1 cellular context compared by ENCODE assay signal in the genomic region with DNA sequence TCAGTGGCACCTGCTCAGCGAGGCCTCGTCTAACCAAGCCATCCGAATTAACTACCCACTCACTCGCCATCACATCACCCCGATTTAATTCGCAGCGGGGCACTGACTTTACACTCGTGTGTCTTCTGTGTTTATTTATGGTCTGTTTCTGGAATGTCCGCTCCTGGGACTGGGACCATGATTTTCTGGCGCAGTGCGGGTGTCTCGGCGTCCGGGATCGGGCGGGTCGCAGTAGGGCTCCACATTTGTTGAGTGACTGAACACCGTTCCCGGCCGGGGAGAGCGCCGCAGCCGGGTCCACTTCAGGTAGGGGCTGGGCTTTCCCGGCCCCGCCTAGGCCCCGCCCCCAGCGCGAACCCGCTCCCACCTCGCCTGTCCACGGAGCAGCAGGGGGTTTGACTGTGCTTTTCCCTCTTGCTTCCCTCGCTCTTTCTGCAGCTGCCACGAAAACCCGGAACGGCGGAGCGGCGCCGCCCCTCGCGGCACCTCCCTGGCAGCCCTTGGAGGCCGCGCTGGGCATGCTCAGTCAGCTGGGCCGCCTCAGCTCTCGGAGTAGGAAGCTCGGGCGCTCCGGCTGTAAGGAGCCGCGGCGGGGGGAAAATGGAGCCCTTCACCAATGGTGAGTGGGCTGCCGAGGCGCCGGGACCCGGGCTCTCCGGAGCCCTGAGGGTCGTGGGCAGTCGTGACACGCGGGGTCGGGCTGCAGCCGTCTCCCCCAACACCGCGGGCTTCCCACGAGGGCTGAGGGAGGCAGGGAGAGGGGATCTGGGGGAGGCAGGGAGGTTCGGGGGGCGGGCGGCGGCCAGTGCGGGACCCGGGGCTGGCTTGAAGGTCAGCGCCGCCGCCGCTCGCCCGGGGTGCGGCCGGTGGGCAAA.
TF ChIP-seq lines count a peak whose summit lies in the region.

A gene (plus strand): TSS at position 525 of the 875 bp plus-strand sequence. CDS start 76 bp downstream, at position 601.

TF ChIP-seq in HepG2, 621 proteins besides CTCF, POLR2A, EP300 and RAD21 (continued from another document):
- TF ChIP-seq, protein P1, sequence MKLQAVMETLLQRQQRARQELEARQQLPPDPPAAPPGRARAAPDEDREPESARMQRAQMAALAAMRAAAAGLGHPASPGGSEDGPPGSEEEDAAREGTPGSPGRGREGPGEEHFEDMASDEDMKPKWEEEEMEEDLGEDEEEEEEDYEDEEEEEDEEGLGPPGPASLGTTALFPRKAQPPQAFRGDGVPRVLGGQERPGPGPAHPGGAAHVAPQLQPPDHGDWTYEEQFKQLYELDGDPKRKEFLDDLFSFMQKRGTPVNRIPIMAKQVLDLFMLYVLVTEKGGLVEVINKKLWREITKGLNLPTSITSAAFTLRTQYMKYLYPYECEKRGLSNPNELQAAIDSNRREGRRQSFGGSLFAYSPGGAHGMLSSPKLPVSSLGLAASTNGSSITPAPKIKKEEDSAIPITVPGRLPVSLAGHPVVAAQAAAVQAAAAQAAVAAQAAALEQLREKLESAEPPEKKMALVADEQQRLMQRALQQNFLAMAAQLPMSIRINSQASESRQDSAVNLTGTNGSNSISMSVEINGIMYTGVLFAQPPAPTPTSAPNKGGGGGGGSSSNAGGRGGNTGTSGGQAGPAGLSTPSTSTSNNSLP (IDR thresholded peaks at IDR 0.05; ENCODE audit: low read depth, low read length), result 0 out of 2 replicates have a peak, but pooled peaks have one; percentile 6
- TF ChIP-seq RBM39 (IDR thresholded peaks at IDR 0.05; ENCODE audit: low read depth, low read length, poor library complexity, severe bottlenecking) (no peak), RELA (CRISPR knock-in tag; IDR thresholded peaks at IDR 0.05) (0 out of 2 replicates have a peak, but pooled peaks have one; percentile 49), TAF1 (CRISPR knock-in tag; IDR thresholded peaks at IDR 0.05) (peak; percentile 66), NBN (conservative IDR thresholded peaks at IDR 0.05) (no peak), ZNF672 (CRISPR knock-in tag; IDR thresholded peaks at IDR 0.05) (peak; percentile 88; the same call in 1 of the 2 replicates), POLR2AphosphoS2 (IDR thresholded peaks at IDR 0.05; ENCODE audit: low read depth, low read length) (no peak), XBP1 (CRISPR knock-in tag; IDR thresholded peaks at IDR 0.05) (no peak), NR2C2 (CRISPR knock-in tag; IDR thresholded peaks at IDR 0.05; ENCODE audit: borderline replicate concordance) (0 out of 2 replicates have a peak, but pooled peaks have one; percentile 24), ZNF713 (CRISPR knock-in tag; IDR thresholded peaks at IDR 0.05) (no peak), AGO1 (IDR thresholded peaks at IDR 0.05; ENCODE audit: low read depth, low read length, poor library complexity, severe bottlenecking) (no peak), HMGA1 (CRISPR knock-in tag; conservative IDR thresholded peaks at IDR 0.05) (no peak), MIER2 (CRISPR knock-in tag; IDR thresholded peaks at IDR 0.05) (no peak; the same call in 1 of the 2 replicates), SAP130 (CRISPR knock-in tag; IDR thresholded peaks at IDR 0.05; ENCODE audit: low read depth) (peak; percentile 84; the same call in 1 of the 2 replicates), SALL2 (CRISPR knock-in tag; IDR thresholded peaks at IDR 0.05) (peak; percentile 44), RBAK (CRISPR knock-in tag; IDR thresholded peaks at IDR 0.05) (no peak), ZNF550 (CRISPR knock-in tag; IDR thresholded peaks at IDR 0.05; ENCODE audit: borderline replicate concordance) (no peak)
- TF ChIP-seq, protein P2, sequence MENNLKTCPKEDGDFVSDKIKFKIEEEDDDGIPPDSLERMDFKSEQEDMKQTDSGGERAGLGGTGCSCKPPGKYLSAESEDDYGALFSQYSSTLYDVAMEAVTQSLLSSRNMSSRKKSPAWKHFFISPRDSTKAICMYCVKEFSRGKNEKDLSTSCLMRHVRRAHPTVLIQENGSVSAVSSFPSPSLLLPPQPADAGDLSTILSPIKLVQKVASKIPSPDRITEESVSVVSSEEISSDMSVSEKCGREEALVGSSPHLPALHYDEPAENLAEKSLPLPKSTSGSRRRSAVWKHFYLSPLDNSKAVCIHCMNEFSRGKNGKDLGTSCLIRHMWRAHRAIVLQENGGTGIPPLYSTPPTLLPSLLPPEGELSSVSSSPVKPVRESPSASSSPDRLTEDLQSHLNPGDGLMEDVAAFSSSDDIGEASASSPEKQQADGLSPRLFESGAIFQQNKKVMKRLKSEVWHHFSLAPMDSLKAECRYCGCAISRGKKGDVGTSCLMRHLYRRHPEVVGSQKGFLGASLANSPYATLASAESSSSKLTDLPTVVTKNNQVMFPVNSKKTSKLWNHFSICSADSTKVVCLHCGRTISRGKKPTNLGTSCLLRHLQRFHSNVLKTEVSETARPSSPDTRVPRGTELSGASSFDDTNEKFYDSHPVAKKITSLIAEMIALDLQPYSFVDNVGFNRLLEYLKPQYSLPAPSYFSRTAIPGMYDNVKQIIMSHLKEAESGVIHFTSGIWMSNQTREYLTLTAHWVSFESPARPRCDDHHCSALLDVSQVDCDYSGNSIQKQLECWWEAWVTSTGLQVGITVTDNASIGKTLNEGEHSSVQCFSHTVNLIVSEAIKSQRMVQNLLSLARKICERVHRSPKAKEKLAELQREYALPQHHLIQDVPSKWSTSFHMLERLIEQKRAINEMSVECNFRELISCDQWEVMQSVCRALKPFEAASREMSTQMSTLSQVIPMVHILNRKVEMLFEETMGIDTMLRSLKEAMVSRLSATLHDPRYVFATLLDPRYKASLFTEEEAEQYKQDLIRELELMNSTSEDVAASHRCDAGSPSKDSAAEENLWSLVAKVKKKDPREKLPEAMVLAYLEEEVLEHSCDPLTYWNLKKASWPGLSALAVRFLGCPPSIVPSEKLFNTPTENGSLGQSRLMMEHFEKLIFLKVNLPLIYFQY (CRISPR knock-in tag; IDR thresholded peaks at IDR 0.05; ENCODE audit: borderline replicate concordance), result peak; percentile 72; the same call in 1 of the 2 replicates
- TF ChIP-seq, protein P3, sequence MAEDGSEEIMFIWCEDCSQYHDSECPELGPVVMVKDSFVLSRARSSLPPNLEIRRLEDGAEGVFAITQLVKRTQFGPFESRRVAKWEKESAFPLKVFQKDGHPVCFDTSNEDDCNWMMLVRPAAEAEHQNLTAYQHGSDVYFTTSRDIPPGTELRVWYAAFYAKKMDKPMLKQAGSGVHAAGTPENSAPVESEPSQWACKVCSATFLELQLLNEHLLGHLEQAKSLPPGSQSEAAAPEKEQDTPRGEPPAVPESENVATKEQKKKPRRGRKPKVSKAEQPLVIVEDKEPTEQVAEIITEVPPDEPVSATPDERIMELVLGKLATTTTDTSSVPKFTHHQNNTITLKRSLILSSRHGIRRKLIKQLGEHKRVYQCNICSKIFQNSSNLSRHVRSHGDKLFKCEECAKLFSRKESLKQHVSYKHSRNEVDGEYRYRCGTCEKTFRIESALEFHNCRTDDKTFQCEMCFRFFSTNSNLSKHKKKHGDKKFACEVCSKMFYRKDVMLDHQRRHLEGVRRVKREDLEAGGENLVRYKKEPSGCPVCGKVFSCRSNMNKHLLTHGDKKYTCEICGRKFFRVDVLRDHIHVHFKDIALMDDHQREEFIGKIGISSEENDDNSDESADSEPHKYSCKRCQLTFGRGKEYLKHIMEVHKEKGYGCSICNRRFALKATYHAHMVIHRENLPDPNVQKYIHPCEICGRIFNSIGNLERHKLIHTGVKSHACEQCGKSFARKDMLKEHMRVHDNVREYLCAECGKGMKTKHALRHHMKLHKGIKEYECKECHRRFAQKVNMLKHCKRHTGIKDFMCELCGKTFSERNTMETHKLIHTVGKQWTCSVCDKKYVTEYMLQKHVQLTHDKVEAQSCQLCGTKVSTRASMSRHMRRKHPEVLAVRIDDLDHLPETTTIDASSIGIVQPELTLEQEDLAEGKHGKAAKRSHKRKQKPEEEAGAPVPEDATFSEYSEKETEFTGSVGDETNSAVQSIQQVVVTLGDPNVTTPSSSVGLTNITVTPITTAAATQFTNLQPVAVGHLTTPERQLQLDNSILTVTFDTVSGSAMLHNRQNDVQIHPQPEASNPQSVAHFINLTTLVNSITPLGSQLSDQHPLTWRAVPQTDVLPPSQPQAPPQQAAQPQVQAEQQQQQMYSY (CRISPR knock-in tag; IDR thresholded peaks at IDR 0.05), result peak; percentile 99
- TF ChIP-seq, protein P4, sequence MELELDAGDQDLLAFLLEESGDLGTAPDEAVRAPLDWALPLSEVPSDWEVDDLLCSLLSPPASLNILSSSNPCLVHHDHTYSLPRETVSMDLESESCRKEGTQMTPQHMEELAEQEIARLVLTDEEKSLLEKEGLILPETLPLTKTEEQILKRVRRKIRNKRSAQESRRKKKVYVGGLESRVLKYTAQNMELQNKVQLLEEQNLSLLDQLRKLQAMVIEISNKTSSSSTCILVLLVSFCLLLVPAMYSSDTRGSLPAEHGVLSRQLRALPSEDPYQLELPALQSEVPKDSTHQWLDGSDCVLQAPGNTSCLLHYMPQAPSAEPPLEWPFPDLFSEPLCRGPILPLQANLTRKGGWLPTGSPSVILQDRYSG (CRISPR knock-in tag; IDR thresholded peaks at IDR 0.05), result 0 out of 2 replicates have a peak, but pooled peaks have one; percentile 35
- TF ChIP-seq, protein P5, sequence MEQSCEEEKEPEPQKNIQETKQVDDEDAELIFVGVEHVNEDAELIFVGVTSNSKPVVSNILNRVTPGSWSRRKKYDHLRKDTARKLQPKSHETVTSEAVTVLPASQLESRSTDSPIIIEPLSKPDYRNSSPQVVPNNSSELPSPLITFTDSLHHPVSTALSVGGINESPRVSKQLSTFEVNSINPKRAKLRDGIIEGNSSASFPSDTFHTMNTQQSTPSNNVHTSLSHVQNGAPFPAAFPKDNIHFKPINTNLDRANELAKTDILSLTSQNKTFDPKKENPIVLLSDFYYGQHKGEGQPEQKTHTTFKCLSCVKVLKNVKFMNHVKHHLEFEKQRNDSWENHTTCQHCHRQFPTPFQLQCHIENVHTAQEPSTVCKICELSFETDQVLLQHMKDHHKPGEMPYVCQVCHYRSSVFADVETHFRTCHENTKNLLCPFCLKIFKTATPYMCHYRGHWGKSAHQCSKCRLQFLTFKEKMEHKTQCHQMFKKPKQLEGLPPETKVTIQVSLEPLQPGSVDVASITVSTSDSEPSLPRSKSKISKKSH (CRISPR knock-in tag; IDR thresholded peaks at IDR 0.05; ENCODE audit: borderline replicate concordance), result no peak
